11 cellular contexts compared by ENCODE assay signal in the genomic region with DNA sequence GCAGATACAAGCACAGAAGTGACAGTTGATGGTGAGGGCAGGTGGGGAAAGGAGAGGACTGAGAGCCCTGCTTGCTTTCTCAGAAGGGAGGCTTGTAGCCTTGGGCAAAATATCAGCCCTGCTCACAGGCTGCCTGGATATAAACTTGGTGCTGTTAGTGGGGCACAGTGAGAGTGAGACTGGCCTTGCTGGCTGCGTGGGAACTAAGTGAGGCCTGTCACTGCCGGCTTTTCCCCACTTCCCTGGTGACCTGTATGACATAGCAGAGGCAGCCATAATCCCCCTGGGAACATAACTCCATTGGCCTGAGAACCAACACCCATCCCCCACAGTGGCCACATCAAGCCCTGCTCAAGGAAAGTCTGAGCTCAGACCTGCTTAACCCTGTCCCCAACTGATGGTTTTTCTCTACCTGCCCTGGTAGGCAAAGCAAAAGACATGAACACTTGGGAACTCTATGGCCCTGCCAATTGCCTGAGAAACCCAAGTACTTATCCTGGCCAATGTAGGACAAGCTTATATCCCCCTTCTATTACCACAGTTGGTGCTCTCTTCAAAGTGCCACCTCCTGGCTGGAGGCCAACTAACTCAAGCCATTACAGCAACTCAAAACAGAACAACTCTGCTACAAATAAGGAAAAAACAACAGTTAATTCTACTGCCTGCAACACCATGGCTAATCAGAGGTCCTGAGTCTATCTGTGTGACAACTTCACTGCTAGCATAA.
"Had no signal": no experiment of that assay in that cellular context is flagged by ENCODE, and none has a peak within 500 bp of the region (broad histone marks: within the 10 kb centered on the region; RNA-seq: fewer than 3 reads in every experiment).

No MANE protein-coding gene starts in this region.

- H3K27ac Mint-ChIP-seq: activated naive CD8-positive, alpha-beta T cell treated with anti-CD3 and anti-CD28 coated beads for 36 hours; activated T-cell treated with anti-CD3 and anti-CD28 coated beads, Interleukin-2, amount 50 U/mL, for 72 hours; neural progenitor cell; stimulated activated naive CD8-positive, alpha-beta T cell treated with anti-CD3 and anti-CD28 coated beads, Interleukin-15, amount 100 ng/mL, for 72 hours had no signal

- ATAC-seq: activated T-cell treated with anti-CD3 and anti-CD28 coated beads, Interleukin-2, amount 50 U/mL, for 72 hours; pancreas; stimulated activated naive CD8-positive, alpha-beta T cell treated with anti-CD3 and anti-CD28 coated beads, Interleukin-15, amount 100 ng/mL, for 72 hours had no signal

- H3K4me3 Mint-ChIP-seq: activated naive CD8-positive, alpha-beta T cell treated with anti-CD3 and anti-CD28 coated beads for 36 hours; activated T-cell treated with anti-CD3 and anti-CD28 coated beads, Interleukin-2, amount 50 U/mL, for 72 hours; neural progenitor cell; stimulated activated naive CD8-positive, alpha-beta T cell treated with anti-CD3 and anti-CD28 coated beads, Interleukin-15, amount 100 ng/mL, for 72 hours had no signal

- DNase-seq: activated CD4-positive, alpha-beta T cell treated with anti-CD3 and anti-CD28 coated beads for 1 hour; activated CD4-positive, alpha-beta T cell treated with anti-CD3 and anti-CD28 coated beads, Interleukin-2, amount 50 U/mL, for 48 hours; activated gamma-delta T cell treated with Interleukin-2 at 50 U/mL for 16 hours; activated naive CD8-positive, alpha-beta T cell treated with anti-CD3 and anti-CD28 coated beads for 36 hours; activated T-cell treated with anti-CD3 and anti-CD28 coated beads, Interleukin-2, amount 50 U/mL, for 72 hours; pancreas; stimulated activated CD4-positive, alpha-beta T cell treated with anti-CD3 and anti-CD28 coated beads, Interleukin-4, amount 100 ng/mL, for 1 hour; stimulated activated naive CD8-positive, alpha-beta T cell treated with anti-CD3 and anti-CD28 coated beads, Interleukin-15, amount 100 ng/mL, for 72 hours; testis; uterus had no signal

- H3K36me3 Mint-ChIP-seq: activated naive CD8-positive, alpha-beta T cell treated with anti-CD3 and anti-CD28 coated beads for 36 hours had no signal

- H3K4me1 Mint-ChIP-seq: activated naive CD8-positive, alpha-beta T cell treated with anti-CD3 and anti-CD28 coated beads for 36 hours; stimulated activated naive CD8-positive, alpha-beta T cell treated with anti-CD3 and anti-CD28 coated beads, Interleukin-15, amount 100 ng/mL, for 72 hours had no signal
